ENCODE assay signal across 15 cellular contexts in genomic region chr4:168743131-168743530, GRCh38.
"Had no signal": no experiment of that assay in that cellular context is flagged by ENCODE, and none has a peak within 500 bp of the region (broad histone marks: within the 10 kb centered on the region; RNA-seq: fewer than 3 reads in every experiment).

No MANE protein-coding gene starts in this region.

- H3K4me3 ChIP-seq: body of pancreas, ovary had no signal

- H3K36me3 ChIP-seq: ovary had no signal

- DNase-seq: activated CD4-positive, alpha-beta memory T cell treated with anti-CD3 and anti-CD28 coated beads, Interleukin-2, amount 10 ng/mL, durations not matched to agents 7 days and 5 days; activated CD4-positive, alpha-beta T cell treated with anti-CD3 and anti-CD28 coated beads for 48 hours; activated CD4-positive, CD25-positive, alpha-beta regulatory T cell; activated naive CD4-positive, alpha-beta T cell treated with Interleukin-2 at 50 U/mL for 16 hours; activated naive CD8-positive, alpha-beta T cell treated with anti-CD3 and anti-CD28 coated beads, Interleukin-2, amount 10 ng/mL, durations not matched to agents 7 days and 5 days; activated T-cell treated with anti-CD3 and anti-CD28 coated beads, Interleukin-2, amount 50 U/mL, for 24 hours; amygdala; caudate nucleus; endodermal cell; midbrain; stimulated activated naive CD4-positive, alpha-beta T cell; T1000 had no signal

- H3K27ac ChIP-seq: body of pancreas, epithelial cell of prostate, ovary had no signal

- H3K9me3 ChIP-seq: body of pancreas, ovary had no signal

- H3K27me3 ChIP-seq: body of pancreas, ovary had no signal

- H3K4me1 ChIP-seq: body of pancreas had no signal

- ATAC-seq: body of pancreas had no signal
